Comparison of ENCODE assay signal across 9 cellular contexts in genomic region chr17:45410144-45411091, GRCh38. TPM values are rescaled to one million over a fixed set of nuclear protein-coding genes. Genes with fewer than 3 reads are reported as not detected.
DNase-seq lines count a peak whose midpoint lies in the region; ATAC-seq and TF ChIP-seq lines count a peak whose summit lies in the region.
"Had no signal": no experiment of that assay in that cellular context is flagged by ENCODE, and none has a peak within 500 bp of the region (broad histone marks: within the 10 kb centered on the region; RNA-seq: fewer than 3 reads in every experiment).

No MANE protein-coding gene starts in this region.

- no peaks in the 10 kb centered on the region for H3K9me3 ChIP-seq in KOPT-K1 (ENCODE audit: insufficient read depth, low read length, poor library complexity, severe bottlenecking)
- no peaks in the 10 kb centered on the region for H3K9me3 ChIP-seq in right cardiac atrium (ENCODE audit: control insufficient read depth, low read length)

- H3K36me3 Mint-ChIP-seq in CD14-positive monocyte, result peaks cover 17 to 61% of the 10 kb centered on the region in 2 donors

- peak overlapping the region; percentile 99 for H3K4me3 Mint-ChIP-seq in CD14-positive monocyte

- H3K9me3 Mint-ChIP-seq in CD14-positive monocyte, result peaks cover 0 to 3% (median 0%) of the 10 kb centered on the region in 7 donors

- peaks cover 0 to 2% (median 0%) of the 10 kb centered on the region in 3 donors for H3K27me3 Mint-ChIP-seq in CD14-positive monocyte (ENCODE audit: low read depth in 3 of 3)

- DNase-seq in CD14-positive monocyte (ENCODE audit: low spot score), result peak; percentile 72
- DNase-seq in activated CD8-positive, alpha-beta memory T cell treated with anti-CD3 and anti-CD28 coated beads, Interleukin-2, amount 50 U/mL, for 4 hours, result peak; percentile 60
- peak; percentile 12 to 77 (median 76) for DNase-seq in right cardiac atrium
- DNase-seq in stimulated activated CD8-positive, alpha-beta memory T cell treated with anti-CD3 and anti-CD28 coated beads, Interleukin-15, amount 100 ng/mL, for 48 hours (ENCODE audit: low read depth in 2 of 2), result peak; percentile 34 to 38
- no peak for DNase-seq in NCI-H1417 (lab: John Stamatoyannopoulos, UW)
- no peak for DNase-seq in iPS-NIHi7 (ENCODE audit: extremely low spot score)

- no peak for TF ChIP-seq CTCF in CD14-positive monocyte (IDR thresholded peaks at IDR 0.05)

- WGBS in right cardiac atrium, result 64% methylated on average over 24 of the region's 24 CpGs

- intact Hi-C loops in CD14-positive monocyte (cut with micrococcal nuclease), result no loop called here
- intact Hi-C loops in right cardiac atrium (cut with DNase I), result no loop called here

- H3K27ac ChIP-seq in KOPT-K1 (ENCODE audit: low read depth, low read length, poor library complexity, severe bottlenecking) (peak overlapping the region; percentile 99), right cardiac atrium (ENCODE audit: low read length) (no peak overlapping the region)
- H3K27ac ChIP-seq: C4-2B had no signal

- H3K4me3 ChIP-seq in right cardiac atrium (ENCODE audit: low read length), result peak overlapping the region; percentile 3

- H3K4me1 ChIP-seq in right cardiac atrium (ENCODE audit: control insufficient read depth, insufficient read depth, low read length), result peaks cover 24% of the 10 kb centered on the region

- ATAC-seq in right cardiac atrium (peak; percentile 27 to 49), HG03457 (IDR thresholded peaks at IDR 0.05; ENCODE audit: unreplicated experiment) (no peak)

- peak overlapping the region; percentile 94 to 98 (median 96) for H3K27ac Mint-ChIP-seq in CD14-positive monocyte

- peaks cover 25% of the 10 kb centered on the region for H3K36me3 ChIP-seq in KOPT-K1 (ENCODE audit: insufficient read depth, low read length)

- H3K4me1 Mint-ChIP-seq in CD14-positive monocyte, result peaks cover 85% of the 10 kb centered on the region

- H3K27me3 ChIP-seq in right cardiac atrium (ENCODE audit: control insufficient read depth, insufficient read depth), result no peaks in the 10 kb centered on the region

RNA-seq across cellular contexts. Expression of gene ARHGAP27, which starts 22.3 kb away (rescaled TPM):
- polyA plus RNA-seq in CD14-positive monocyte, result 10 to 100 TPM; 47.2 to 55.0 TPM
- 10 to 100 TPM; 25.1 to 32.0 (median 28.1) TPM for total RNA-seq in right cardiac atrium
- 26.8 TPM for polyA plus RNA-seq in right cardiac atrium

Comparison
In these comparisons a context has a peak if more than half of its experiments do, and no peak if none do; other contexts are left out.
1. DNase-seq: peak in CD14-positive monocyte (single experiment), activated CD8-positive, alpha-beta memory T cell treated with anti-CD3 and anti-CD28 coated beads, Interleukin-2, amount 50 U/mL, for 4 hours (single experiment), right cardiac atrium (3 of 3) and stimulated activated CD8-positive, alpha-beta memory T cell treated with anti-CD3 and anti-CD28 coated beads, Interleukin-15, amount 100 ng/mL, for 48 hours (2 of 2); none in NCI-H1417 (0 of 3) and iPS-NIHi7 (single experiment).